2 cellular contexts compared by ENCODE assay signal in genomic region chr12:39490500-39491276, GRCh38.
TF ChIP-seq lines count a peak whose summit lies in the region.

No MANE protein-coding gene starts in this region.

TF ChIP-seq in H1, 55 proteins besides CTCF, POLR2A, EP300 and RAD21:
- no peak for TF ChIP-seq SP4 (IDR thresholded peaks at IDR 0.05; ENCODE audit: low read length)
- no peak for TF ChIP-seq KDM5A (IDR thresholded peaks at IDR 0.05; ENCODE audit: low read length)
- no peak for TF ChIP-seq RBBP5 (IDR thresholded peaks at IDR 0.05; ENCODE audit: borderline replicate concordance, low read depth, low read length)
- TF ChIP-seq CTBP2 (IDR thresholded peaks at IDR 0.05; ENCODE audit: borderline replicate concordance, insufficient read depth, insufficient read length, low read length) = no peak
- no peak for TF ChIP-seq HDAC6 (IDR thresholded peaks at IDR 0.05; ENCODE audit: low read depth, low read length)
- no peak for TF ChIP-seq MAX (IDR thresholded peaks at IDR 0.05)
- no peak for TF ChIP-seq ZNF274 (IDR thresholded peaks at IDR 0.05; ENCODE audit: borderline replicate concordance, extremely low read depth, low read length)
- no peak for TF ChIP-seq SAP30 (IDR thresholded peaks at IDR 0.05; ENCODE audit: insufficient read depth, insufficient replicate concordance, low read length)
- no peak for TF ChIP-seq CEBPB (IDR thresholded peaks at IDR 0.05; ENCODE audit: low read depth, low read length)
- TF ChIP-seq PHF8 (conservative IDR thresholded peaks at IDR 0.05; ENCODE audit: low read depth, low read length) = no peak
- no peak for TF ChIP-seq EGR1 (IDR thresholded peaks at IDR 0.05; ENCODE audit: borderline replicate concordance, low read depth, low read length)
- no peak for TF ChIP-seq BACH1 (IDR thresholded peaks at IDR 0.05; ENCODE audit: low read length)
- TF ChIP-seq GTF2F1 (IDR thresholded peaks at IDR 0.05; ENCODE audit: borderline replicate concordance, low read depth, low read length) = no peak
- no peak for TF ChIP-seq BCL11A (IDR thresholded peaks at IDR 0.05; ENCODE audit: low read depth in 2 of 2, low read length in 2 of 2)
- TF ChIP-seq TCF12 (IDR thresholded peaks at IDR 0.05; ENCODE audit: low read depth, low read length) = no peak
- TF ChIP-seq GABPA (IDR thresholded peaks at IDR 0.05; ENCODE audit: borderline replicate concordance, insufficient read depth, low read length) = no peak

TF ChIP-seq in HepG2, 621 proteins besides CTCF, POLR2A, EP300 and RAD21:
- TF ChIP-seq ATF7 (IDR thresholded peaks at IDR 0.05) (peak; percentile 56), ATF7 (CRISPR knock-in tag; IDR thresholded peaks at IDR 0.05) (no peak), ZNF598 (CRISPR knock-in tag; IDR thresholded peaks at IDR 0.05; ENCODE audit: borderline replicate concordance) (no peak)
TF ChIP-seq in HepG2: peak in this region for 1.
